In the genomic region with DNA sequence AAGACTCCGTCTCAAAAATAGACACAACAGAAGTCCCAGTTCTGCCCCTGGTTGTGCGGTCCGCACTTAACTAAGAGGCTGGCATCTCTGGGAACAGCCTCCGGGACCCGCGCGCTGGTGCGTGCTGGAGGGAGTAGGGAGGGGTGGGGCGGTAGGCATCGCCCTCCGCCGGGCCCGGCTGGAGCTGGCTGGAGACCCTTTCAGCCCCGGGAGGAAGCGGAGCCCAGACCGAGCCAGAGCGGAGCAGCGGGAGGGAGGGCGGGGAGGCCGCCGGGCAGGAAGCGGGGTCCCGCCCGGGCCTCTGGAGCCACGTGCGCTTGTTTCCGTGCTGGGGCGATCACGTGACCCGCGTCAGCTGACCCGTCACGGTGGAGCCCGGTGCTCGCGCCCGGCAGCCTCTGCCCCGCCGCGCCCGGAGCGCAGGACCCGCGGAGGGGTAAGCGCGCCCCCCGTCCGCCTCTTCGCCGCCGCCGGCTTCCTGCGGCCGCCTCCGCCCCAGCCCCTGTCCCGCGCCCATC, we compare ENCODE assay signal across 1 cellular context.
A peak's percentile ranks its signal among the peaks of the same experiment; 100 is the strongest.
TF ChIP-seq lines count a peak whose summit lies in the region.

Gene WDR81 (plus strand): TSS at position 354 of the 518 bp plus-strand sequence. CDS start 256 bp downstream, outside the sequence.

TF ChIP-seq in K562, 482 proteins besides CTCF, POLR2A, EP300 and RAD21 (continued from another document):
- TF ChIP-seq HCFC1 (IDR thresholded peaks at IDR 0.05; ENCODE audit: low read depth, low read length), result peak; percentile 46; the same call in 1 of the 2 replicates
- no peak for TF ChIP-seq TCF3 (CRISPR knock-in tag; IDR thresholded peaks at IDR 0.05)
- no peak for TF ChIP-seq MEF2D (tag; conservative IDR thresholded peaks at IDR 0.05; ENCODE audit: low read depth)
- no peak for TF ChIP-seq ESRRB (CRISPR knock-in tag; IDR thresholded peaks at IDR 0.05; ENCODE audit: borderline replicate concordance)
- TF ChIP-seq JUND (IDR thresholded peaks at IDR 0.05; ENCODE audit: borderline replicate concordance, low read depth, low read length), result no peak
- TF ChIP-seq JUND (tag; IDR thresholded peaks at IDR 0.05; ENCODE audit: borderline replicate concordance, low read depth, low read length), result no peak
- no peak for TF ChIP-seq MED1 (CRISPR knock-in tag; IDR thresholded peaks at IDR 0.05; ENCODE audit: borderline replicate concordance)
- TF ChIP-seq ZNF263 (CRISPR knock-in tag; IDR thresholded peaks at IDR 0.05; ENCODE audit: borderline replicate concordance), result no peak
- no peak for TF ChIP-seq FOXM1 (IDR thresholded peaks at IDR 0.05; ENCODE audit: low read depth)
- TF ChIP-seq FOXM1 (CRISPR knock-in tag; IDR thresholded peaks at IDR 0.05; ENCODE audit: low read depth), result no peak
- no peak for TF ChIP-seq ZNF41 (CRISPR knock-in tag; conservative IDR thresholded peaks at IDR 0.05)
- no peak for TF ChIP-seq ZNF77 (CRISPR knock-in tag; IDR thresholded peaks at IDR 0.05)
- no peak for TF ChIP-seq ZNF436 (CRISPR knock-in tag; IDR thresholded peaks at IDR 0.05)
- no peak for TF ChIP-seq KLF6 (CRISPR knock-in tag; IDR thresholded peaks at IDR 0.05; ENCODE audit: borderline replicate concordance)
- TF ChIP-seq ZC3H8 (IDR thresholded peaks at IDR 0.05), result no peak
- no peak for TF ChIP-seq PATZ1 (CRISPR knock-in tag; IDR thresholded peaks at IDR 0.05; ENCODE audit: borderline replicate concordance)
- TF ChIP-seq DDX20 (tag; IDR thresholded peaks at IDR 0.05; ENCODE audit: low read depth), result no peak
- no peak for TF ChIP-seq PTTG1 (tag; IDR thresholded peaks at IDR 0.05; ENCODE audit: low read depth)
- TF ChIP-seq KDM4B (IDR thresholded peaks at IDR 0.05; ENCODE audit: borderline replicate concordance in 2 of 2, low read depth in 1 of 2), result no peak
- no peak for TF ChIP-seq HNRNPL (IDR thresholded peaks at IDR 0.05; ENCODE audit: low read depth, low read length)
- no peak for TF ChIP-seq MCM5 (IDR thresholded peaks at IDR 0.05; ENCODE audit: low read depth)
- TF ChIP-seq KDM5B (IDR thresholded peaks at IDR 0.05; ENCODE audit: insufficient replicate concordance, low read depth, low read length), result no peak
- TF ChIP-seq ATF7 (IDR thresholded peaks at IDR 0.05), result no peak
- TF ChIP-seq PREB (CRISPR knock-in tag; IDR thresholded peaks at IDR 0.05), result no peak
- peak; percentile 90 for TF ChIP-seq ELF1 (tag; IDR thresholded peaks at IDR 0.05)
